In genomic region chr15:73367624-73368300, GRCh38 we compare ENCODE assay signal across 12 cellular contexts. TPM values are rescaled to one million over a fixed set of nuclear protein-coding genes. Genes with fewer than 3 reads are reported as not detected.
DNase-seq lines count a peak whose midpoint lies in the region; ATAC-seq, FAIRE-seq and TF ChIP-seq lines count a peak whose summit lies in the region.
"Had no signal": no experiment of that assay in that cellular context is flagged by ENCODE, and none has a peak within 500 bp of the region (broad histone marks: within the 10 kb centered on the region; RNA-seq: fewer than 3 reads in every experiment).

No MANE protein-coding gene starts in this region.

- H3K9me3 Mint-ChIP-seq in nephron progenitor cell = no peaks in the 10 kb centered on the region

- 1 to 2% methylated on average over 88 to 90 of the region's 90 CpGs for WGBS in heart right ventricle, 2 donors

- H3K27ac ChIP-seq in heart right ventricle = peak overlapping the region in 8 of 10 donors; percentile 4 to 63 (median 47)

- peaks cover 5 to 89% (median 72%) of the 10 kb centered on the region in 7 donors for H3K27me3 ChIP-seq in heart right ventricle

- TF ChIP-seq CTCF in heart right ventricle (IDR thresholded peaks at IDR 0.05) = no peak
- TF ChIP-seq CTCF in nephron progenitor cell (IDR thresholded peaks at IDR 0.05) = no peak

- no peak for DNase-seq in heart right ventricle
- DNase-seq in cardiac septum (ENCODE audit: low spot score) = no peak
- DNase-seq in ecto neural progenitor cell (ENCODE audit: low spot score) = peak; percentile 63
- DNase-seq in nephron progenitor cell = peak; percentile 58
- peak; percentile 20 for DNase-seq in urothelium cell line (ENCODE audit: low spot score)
- DNase-seq in NCI-H2029 treated with DMSO at 0.1 percent for 48 hours (lab: John Stamatoyannopoulos, UW) = no peak
- DNase-seq in HCEC 1CT = no peak
- DNase-seq in DMS79 (lab: John Stamatoyannopoulos, UW) = no peak
- DNase-seq: left colon, PC-3 had no signal

- peaks cover 5% of the 10 kb centered on the region for H3K4me1 Mint-ChIP-seq in nephron progenitor cell

- peaks cover 85% of the 10 kb centered on the region for H3K27me3 Mint-ChIP-seq in nephron progenitor cell (ENCODE audit: low read depth, poor library complexity)

- H3K4me3 Mint-ChIP-seq in nephron progenitor cell = peak overlapping the region; percentile 77

- no peak for FAIRE-seq in urothelium cell line (lab: Jason Lieb, UNC)
- FAIRE-seq: bronchial epithelial cell had no signal

- intact Hi-C loops in heart right ventricle (cut with DNase I) (no loop called here), cardiac septum (cut with DNase I) (loop anchor here (10.0 kb wide), 1 partner anchor 147 kb away; no protein-coding TSS in a partner anchor)

- H3K4me1 ChIP-seq in heart right ventricle = peaks cover 0 to 21% (median 8%) of the 10 kb centered on the region in 9 donors

- H3K36me3 ChIP-seq in heart right ventricle = no peaks in the 10 kb centered on the region

- no peaks in the 10 kb centered on the region for H3K9me3 ChIP-seq in heart right ventricle

- H3K4me3 ChIP-seq in heart right ventricle = peak overlapping the region; percentile 18 to 59 (median 52)

- no peak overlapping the region for H3K27ac Mint-ChIP-seq in nephron progenitor cell

- no peaks in the 10 kb centered on the region for H3K36me3 Mint-ChIP-seq in nephron progenitor cell (ENCODE audit: low read depth)

- ATAC-seq in heart right ventricle = peak in 1 of 8 donors; percentile 6
- ATAC-seq: PC-3 had no signal

RNA-seq across cellular contexts. Expression of gene HCN4, which starts 1.0 kb away (rescaled TPM):
- total RNA-seq in heart right ventricle (10 to 100 TPM in 4 of 10 donors, 1 to 10 TPM in 6; 4.1 to 24.9 (median 7.9) TPM), cardiac septum (6.2 TPM)
- polyA plus RNA-seq in heart right ventricle = 1 to 10 TPM; 2.2 to 4.4 TPM
- total RNA-seq: bronchial epithelial cell, fibroblast of lung, PC-3 had no signal
- polyA plus RNA-seq: fibroblast of lung had no signal

Comparison
In these comparisons a context has a peak if more than half of its experiments do, and no peak if none do; other contexts are left out.
1. DNase-seq: peak in ecto neural progenitor cell (single experiment), nephron progenitor cell (single experiment) and urothelium cell line (single experiment); none in heart right ventricle (0 of 2), cardiac septum (single experiment), NCI-H2029 treated with DMSO at 0.1 percent for 48 hours (single experiment), HCEC 1CT (single experiment) and DMS79 (single experiment).